In genomic region chr10:86536294-86536861, GRCh38 we compare ENCODE assay signal across 7 cellular contexts. TPM values are rescaled to one million over a fixed set of nuclear protein-coding genes. Genes with fewer than 3 reads are reported as not detected.
DNase-seq lines count a peak whose midpoint lies in the region; ATAC-seq lines count a peak whose summit lies in the region.

No MANE protein-coding gene starts in this region.

- H3K4me1 ChIP-seq in mucosa of stomach (ENCODE audit: control insufficient read depth, insufficient read depth, low read length) (peaks cover 9% of the 10 kb centered on the region), thymus (ENCODE audit: control insufficient read depth, insufficient read depth, low read length) (no peaks in the 10 kb centered on the region)

- H3K36me3 ChIP-seq in mucosa of stomach (ENCODE audit: control insufficient read depth, insufficient read depth, low read length) (no peaks in the 10 kb centered on the region), thymus (ENCODE audit: control insufficient read depth, insufficient read depth) (no peaks in the 10 kb centered on the region)

- no peaks in the 10 kb centered on the region for H3K9me3 ChIP-seq in mucosa of stomach (ENCODE audit: control insufficient read depth, low read length)
- no peaks in the 10 kb centered on the region for H3K9me3 ChIP-seq in thymus (ENCODE audit: control insufficient read depth)

- WGBS in thymus, result 7% methylated on average over 40 of the region's 40 CpGs

- peak overlapping the region; percentile 69 for H3K9ac ChIP-seq in mucosa of stomach (ENCODE audit: low read length)

- ATAC-seq in HG03439 (IDR thresholded peaks at IDR 0.05; ENCODE audit: unreplicated experiment), result no peak
- no peak for ATAC-seq in GM18867 (IDR thresholded peaks at IDR 0.05; ENCODE audit: unreplicated experiment)
- no peak for ATAC-seq in HG03159 (IDR thresholded peaks at IDR 0.05; ENCODE audit: unreplicated experiment)

- H3K27me3 ChIP-seq in mucosa of stomach (ENCODE audit: control insufficient read depth, insufficient read depth, low read length), result no peaks in the 10 kb centered on the region
- H3K27me3 ChIP-seq in thymus (ENCODE audit: control insufficient read depth, insufficient read depth), result no peaks in the 10 kb centered on the region

- H3K27ac ChIP-seq in thymus (ENCODE audit: low read depth), result peak overlapping the region; percentile 80

- DNase-seq in T follicular helper cell (ENCODE audit: low read depth), result peak; percentile 21
- peak in 3 of 4 experiments; percentile 12 to 55 (median 22) for DNase-seq in activated naive CD4-positive, alpha-beta T cell (lab: John Stamatoyannopoulos, UW)

- no peak overlapping the region for H3K4me3 ChIP-seq in mucosa of stomach (ENCODE audit: low read length)
- H3K4me3 ChIP-seq in thymus (ENCODE audit: low read length), result peak overlapping the region; percentile 41

RNA-seq across cellular contexts. Expression of gene WAPL, which starts 14.8 kb away (rescaled TPM):
- 39.1 TPM for polyA plus RNA-seq in thymus
